ENCODE assay signal across 1 cellular context in the genomic region with DNA sequence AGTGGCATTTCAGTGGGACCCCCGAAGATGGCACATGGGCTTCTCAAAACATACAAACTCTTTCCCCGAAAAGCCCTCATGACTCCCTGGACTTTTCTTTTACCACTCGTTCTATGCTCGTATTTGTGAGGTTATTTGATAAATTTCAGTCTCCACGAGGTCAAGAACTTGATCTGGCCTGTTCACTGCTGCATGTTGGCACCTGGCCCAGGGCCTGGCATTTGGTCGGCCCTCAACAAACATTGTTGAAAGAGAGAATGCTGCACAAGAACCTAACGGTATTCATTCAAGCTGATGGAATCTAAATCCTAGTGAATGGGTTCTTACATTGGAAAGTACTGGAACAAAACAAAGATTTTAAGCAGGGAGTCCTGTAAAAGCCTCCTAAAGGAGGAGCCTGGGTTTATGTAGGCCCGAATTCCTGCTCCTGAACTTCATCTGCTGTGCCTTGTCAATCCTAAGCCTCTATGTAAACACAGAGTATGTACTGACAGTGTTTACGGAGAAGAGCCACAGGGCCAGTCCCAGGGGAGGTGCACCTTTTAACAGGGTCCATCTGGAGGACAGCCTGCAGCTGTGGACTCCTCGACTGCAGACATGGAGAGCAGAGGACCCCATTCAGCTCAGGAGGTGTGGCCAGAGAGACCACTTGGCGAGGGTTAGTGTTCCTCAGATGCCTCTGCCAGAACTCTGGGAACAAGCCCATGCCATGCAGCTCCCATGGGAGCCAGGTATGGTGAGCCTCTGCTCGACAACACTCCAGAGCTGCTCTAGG.
TF ChIP-seq lines count a peak whose summit lies in the region.

No MANE protein-coding gene starts in this region.

TF ChIP-seq in HepG2, 621 proteins besides CTCF, POLR2A, EP300 and RAD21 (continued from another document and continues in another):
- TF ChIP-seq, protein P1, sequence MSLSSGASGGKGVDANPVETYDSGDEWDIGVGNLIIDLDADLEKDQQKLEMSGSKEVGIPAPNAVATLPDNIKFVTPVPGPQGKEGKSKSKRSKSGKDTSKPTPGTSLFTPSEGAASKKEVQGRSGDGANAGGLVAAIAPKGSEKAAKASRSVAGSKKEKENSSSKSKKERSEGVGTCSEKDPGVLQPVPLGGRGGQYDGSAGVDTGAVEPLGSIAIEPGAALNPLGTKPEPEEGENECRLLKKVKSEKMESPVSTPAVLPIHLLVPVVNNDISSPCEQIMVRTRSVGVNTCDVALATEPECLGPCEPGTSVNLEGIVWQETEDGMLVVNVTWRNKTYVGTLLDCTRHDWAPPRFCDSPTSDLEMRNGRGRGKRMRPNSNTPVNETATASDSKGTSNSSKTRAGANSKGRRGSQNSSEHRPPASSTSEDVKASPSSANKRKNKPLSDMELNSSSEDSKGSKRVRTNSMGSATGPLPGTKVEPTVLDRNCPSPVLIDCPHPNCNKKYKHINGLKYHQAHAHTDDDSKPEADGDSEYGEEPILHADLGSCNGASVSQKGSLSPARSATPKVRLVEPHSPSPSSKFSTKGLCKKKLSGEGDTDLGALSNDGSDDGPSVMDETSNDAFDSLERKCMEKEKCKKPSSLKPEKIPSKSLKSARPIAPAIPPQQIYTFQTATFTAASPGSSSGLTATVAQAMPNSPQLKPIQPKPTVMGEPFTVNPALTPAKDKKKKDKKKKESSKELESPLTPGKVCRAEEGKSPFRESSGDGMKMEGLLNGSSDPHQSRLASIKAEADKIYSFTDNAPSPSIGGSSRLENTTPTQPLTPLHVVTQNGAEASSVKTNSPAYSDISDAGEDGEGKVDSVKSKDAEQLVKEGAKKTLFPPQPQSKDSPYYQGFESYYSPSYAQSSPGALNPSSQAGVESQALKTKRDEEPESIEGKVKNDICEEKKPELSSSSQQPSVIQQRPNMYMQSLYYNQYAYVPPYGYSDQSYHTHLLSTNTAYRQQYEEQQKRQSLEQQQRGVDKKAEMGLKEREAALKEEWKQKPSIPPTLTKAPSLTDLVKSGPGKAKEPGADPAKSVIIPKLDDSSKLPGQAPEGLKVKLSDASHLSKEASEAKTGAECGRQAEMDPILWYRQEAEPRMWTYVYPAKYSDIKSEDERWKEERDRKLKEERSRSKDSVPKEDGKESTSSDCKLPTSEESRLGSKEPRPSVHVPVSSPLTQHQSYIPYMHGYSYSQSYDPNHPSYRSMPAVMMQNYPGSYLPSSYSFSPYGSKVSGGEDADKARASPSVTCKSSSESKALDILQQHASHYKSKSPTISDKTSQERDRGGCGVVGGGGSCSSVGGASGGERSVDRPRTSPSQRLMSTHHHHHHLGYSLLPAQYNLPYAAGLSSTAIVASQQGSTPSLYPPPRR (CRISPR knock-in tag; IDR thresholded peaks at IDR 0.05; ENCODE audit: borderline replicate concordance), result peak; percentile 85
- TF ChIP-seq ZNF83 (CRISPR knock-in tag; IDR thresholded peaks at IDR 0.05; ENCODE audit: borderline replicate concordance) (no peak), MED1 (CRISPR knock-in tag; IDR thresholded peaks at IDR 0.05) (peak; percentile 64; the same call in 1 of the 2 replicates), HMGA1 (CRISPR knock-in tag; conservative IDR thresholded peaks at IDR 0.05) (no peak), ZNF530 (CRISPR knock-in tag; IDR thresholded peaks at IDR 0.05; ENCODE audit: low read depth) (no peak), ZNF296 (CRISPR knock-in tag; conservative IDR thresholded peaks at IDR 0.05) (no peak), RCOR2 (CRISPR knock-in tag; IDR thresholded peaks at IDR 0.05) (peak; percentile 89), ZNF563 (CRISPR knock-in tag; IDR thresholded peaks at IDR 0.05) (no peak), XBP1 (CRISPR knock-in tag; IDR thresholded peaks at IDR 0.05) (no peak), EED (CRISPR knock-in tag; IDR thresholded peaks at IDR 0.05) (no peak), ZNF10 (CRISPR knock-in tag; IDR thresholded peaks at IDR 0.05; ENCODE audit: borderline replicate concordance, low read depth) (no peak), HNRNPLL (IDR thresholded peaks at IDR 0.05; ENCODE audit: low read depth, low read length, poor library complexity, severe bottlenecking) (no peak), ZNF232 (CRISPR knock-in tag; IDR thresholded peaks at IDR 0.05; ENCODE audit: borderline replicate concordance) (no peak), CEBPZ (IDR thresholded peaks at IDR 0.05; ENCODE audit: low read length) (no peak), ZBTB7A (CRISPR knock-in tag; IDR thresholded peaks at IDR 0.05) (no peak; the same call in none of the 2 replicates), ZNF160 (CRISPR knock-in tag; IDR thresholded peaks at IDR 0.05) (no peak), NONO (IDR thresholded peaks at IDR 0.05) (no peak), NONO (CRISPR knock-in tag; conservative IDR thresholded peaks at IDR 0.05) (peak; percentile 42; the same call in 1 of the 2 replicates), ZNF570 (CRISPR knock-in tag; IDR thresholded peaks at IDR 0.05; ENCODE audit: borderline replicate concordance) (no peak), SNAI1 (CRISPR knock-in tag; IDR thresholded peaks at IDR 0.05; ENCODE audit: borderline replicate concordance) (0 out of 2 replicates have a peak, but pooled peaks have one; percentile 49), ZNF839 (CRISPR knock-in tag; IDR thresholded peaks at IDR 0.05; ENCODE audit: borderline replicate concordance) (no peak), FOXM1 (CRISPR knock-in tag; IDR thresholded peaks at IDR 0.05) (no peak), CREB1 (IDR thresholded peaks at IDR 0.05) (no peak), CREB1 (CRISPR knock-in tag; IDR thresholded peaks at IDR 0.05) (peak; percentile 29; the same call in 1 of the 2 replicates), ZFX (CRISPR knock-in tag; IDR thresholded peaks at IDR 0.05; ENCODE audit: low read depth) (peak; percentile 90), ZNF619 (CRISPR knock-in tag; IDR thresholded peaks at IDR 0.05) (no peak), EZH2 (conservative IDR thresholded peaks at IDR 0.05; ENCODE audit: low read depth, low read length) (no peak), ZNF512 (CRISPR knock-in tag; IDR thresholded peaks at IDR 0.05) (no peak), ERF (CRISPR knock-in tag; IDR thresholded peaks at IDR 0.05) (0 out of 2 replicates have a peak, but pooled peaks have one; percentile 43), ZNF674 (CRISPR knock-in tag; IDR thresholded peaks at IDR 0.05; ENCODE audit: low read depth) (no peak)
- TF ChIP-seq, protein P2, sequence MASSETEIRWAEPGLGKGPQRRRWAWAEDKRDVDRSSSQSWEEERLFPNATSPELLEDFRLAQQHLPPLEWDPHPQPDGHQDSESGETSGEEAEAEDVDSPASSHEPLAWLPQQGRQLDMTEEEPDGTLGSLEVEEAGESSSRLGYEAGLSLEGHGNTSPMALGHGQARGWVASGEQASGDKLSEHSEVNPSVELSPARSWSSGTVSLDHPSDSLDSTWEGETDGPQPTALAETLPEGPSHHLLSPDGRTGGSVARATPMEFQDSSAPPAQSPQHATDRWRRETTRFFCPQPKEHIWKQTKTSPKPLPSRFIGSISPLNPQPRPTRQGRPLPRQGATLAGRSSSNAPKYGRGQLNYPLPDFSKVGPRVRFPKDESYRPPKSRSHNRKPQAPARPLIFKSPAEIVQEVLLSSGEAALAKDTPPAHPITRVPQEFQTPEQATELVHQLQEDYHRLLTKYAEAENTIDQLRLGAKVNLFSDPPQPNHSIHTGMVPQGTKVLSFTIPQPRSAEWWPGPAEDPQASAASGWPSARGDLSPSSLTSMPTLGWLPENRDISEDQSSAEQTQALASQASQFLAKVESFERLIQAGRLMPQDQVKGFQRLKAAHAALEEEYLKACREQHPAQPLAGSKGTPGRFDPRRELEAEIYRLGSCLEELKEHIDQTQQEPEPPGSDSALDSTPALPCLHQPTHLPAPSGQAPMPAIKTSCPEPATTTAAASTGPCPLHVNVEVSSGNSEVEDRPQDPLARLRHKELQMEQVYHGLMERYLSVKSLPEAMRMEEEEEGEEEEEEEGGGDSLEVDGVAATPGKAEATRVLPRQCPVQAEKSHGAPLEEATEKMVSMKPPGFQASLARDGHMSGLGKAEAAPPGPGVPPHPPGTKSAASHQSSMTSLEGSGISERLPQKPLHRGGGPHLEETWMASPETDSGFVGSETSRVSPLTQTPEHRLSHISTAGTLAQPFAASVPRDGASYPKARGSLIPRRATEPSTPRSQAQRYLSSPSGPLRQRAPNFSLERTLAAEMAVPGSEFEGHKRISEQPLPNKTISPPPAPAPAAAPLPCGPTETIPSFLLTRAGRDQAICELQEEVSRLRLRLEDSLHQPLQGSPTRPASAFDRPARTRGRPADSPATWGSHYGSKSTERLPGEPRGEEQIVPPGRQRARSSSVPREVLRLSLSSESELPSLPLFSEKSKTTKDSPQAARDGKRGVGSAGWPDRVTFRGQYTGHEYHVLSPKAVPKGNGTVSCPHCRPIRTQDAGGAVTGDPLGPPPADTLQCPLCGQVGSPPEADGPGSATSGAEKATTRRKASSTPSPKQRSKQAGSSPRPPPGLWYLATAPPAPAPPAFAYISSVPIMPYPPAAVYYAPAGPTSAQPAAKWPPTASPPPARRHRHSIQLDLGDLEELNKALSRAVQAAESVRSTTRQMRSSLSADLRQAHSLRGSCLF (CRISPR knock-in tag; IDR thresholded peaks at IDR 0.05; ENCODE audit: borderline replicate concordance), result no peak
- TF ChIP-seq, protein P3, sequence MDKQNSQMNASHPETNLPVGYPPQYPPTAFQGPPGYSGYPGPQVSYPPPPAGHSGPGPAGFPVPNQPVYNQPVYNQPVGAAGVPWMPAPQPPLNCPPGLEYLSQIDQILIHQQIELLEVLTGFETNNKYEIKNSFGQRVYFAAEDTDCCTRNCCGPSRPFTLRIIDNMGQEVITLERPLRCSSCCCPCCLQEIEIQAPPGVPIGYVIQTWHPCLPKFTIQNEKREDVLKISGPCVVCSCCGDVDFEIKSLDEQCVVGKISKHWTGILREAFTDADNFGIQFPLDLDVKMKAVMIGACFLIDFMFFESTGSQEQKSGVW (CRISPR knock-in tag; IDR thresholded peaks at IDR 0.05; ENCODE audit: borderline replicate concordance), result no peak
- TF ChIP-seq, protein P4, sequence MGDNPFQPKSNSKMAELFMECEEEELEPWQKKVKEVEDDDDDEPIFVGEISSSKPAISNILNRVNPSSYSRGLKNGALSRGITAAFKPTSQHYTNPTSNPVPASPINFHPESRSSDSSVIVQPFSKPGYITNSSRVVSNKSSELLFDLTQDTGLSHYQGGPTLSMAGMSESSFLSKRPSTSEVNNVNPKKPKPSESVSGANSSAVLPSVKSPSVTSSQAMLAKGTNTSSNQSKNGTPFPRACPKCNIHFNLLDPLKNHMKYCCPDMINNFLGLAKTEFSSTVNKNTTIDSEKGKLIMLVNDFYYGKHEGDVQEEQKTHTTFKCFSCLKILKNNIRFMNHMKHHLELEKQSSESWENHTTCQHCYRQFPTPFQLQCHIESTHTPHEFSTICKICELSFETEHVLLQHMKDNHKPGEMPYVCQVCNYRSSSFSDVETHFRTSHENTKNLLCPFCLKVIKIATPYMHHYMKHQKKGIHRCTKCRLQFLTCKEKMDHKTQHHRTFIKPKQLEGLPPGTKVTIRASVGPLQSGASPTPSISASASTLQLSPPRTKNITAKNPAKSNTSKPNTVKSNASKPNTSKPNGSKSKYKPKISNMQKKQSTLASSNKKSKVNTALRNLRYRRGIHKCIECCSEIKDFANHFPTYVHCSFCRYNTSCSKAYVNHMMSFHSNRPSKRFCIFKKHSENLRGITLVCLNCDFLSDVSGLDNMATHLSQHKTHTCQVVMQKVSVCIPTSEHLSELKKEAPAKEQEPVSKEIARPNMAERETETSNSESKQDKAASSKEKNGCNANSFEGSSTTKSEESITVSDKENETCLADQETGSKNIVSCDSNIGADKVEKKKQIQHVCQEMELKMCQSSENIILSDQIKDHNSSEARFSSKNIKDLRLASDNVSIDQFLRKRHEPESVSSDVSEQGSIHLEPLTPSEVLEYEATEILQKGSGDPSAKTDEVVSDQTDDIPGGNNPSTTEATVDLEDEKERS (CRISPR knock-in tag; IDR thresholded peaks at IDR 0.05), result no peak
- TF ChIP-seq, protein P5, sequence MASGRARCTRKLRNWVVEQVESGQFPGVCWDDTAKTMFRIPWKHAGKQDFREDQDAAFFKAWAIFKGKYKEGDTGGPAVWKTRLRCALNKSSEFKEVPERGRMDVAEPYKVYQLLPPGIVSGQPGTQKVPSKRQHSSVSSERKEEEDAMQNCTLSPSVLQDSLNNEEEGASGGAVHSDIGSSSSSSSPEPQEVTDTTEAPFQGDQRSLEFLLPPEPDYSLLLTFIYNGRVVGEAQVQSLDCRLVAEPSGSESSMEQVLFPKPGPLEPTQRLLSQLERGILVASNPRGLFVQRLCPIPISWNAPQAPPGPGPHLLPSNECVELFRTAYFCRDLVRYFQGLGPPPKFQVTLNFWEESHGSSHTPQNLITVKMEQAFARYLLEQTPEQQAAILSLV (CRISPR knock-in tag; IDR thresholded peaks at IDR 0.05; ENCODE audit: borderline replicate concordance), result no peak
